In the genomic region with DNA sequence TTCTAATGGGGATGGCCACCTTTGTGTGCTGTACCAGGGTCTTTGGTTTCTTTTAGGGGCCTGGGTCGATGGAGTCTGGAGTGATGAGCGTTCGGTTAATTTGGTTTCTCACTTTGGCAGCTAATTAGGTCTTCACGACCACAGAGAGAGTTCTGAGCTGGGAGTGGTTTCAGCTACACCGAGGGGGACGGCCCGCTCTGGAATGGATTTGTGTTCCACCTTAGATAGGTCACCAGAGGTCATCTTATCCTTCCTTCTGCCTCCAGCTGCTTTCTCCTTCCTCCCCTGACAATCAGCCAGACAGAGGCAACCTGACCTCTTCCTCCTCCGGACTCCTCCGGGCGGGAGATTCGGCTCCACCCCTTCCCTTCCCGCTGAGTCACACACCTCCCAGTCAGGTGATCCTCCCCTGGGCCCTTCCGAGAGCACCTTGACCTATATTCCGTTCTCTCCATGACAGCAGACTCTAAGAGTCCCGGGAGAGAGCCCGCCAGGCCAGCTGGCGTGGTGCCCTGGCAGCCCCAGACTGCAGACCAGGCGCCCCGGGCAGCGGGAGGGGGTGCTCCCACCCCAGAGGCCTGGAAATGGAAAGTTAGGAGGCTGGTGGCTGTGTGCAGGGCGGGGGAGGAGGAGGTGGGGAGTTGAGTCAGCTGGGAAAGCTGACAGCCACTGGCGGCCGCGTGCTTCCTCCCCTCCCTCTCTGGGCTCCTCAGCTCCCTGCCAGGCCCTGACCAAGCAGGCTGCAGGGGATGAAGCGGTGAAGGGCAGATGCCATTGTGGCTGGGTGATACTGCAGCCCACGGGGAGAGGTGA, we compare ENCODE assay signal across 8 cellular contexts. TPM values are rescaled to one million over a fixed set of nuclear protein-coding genes. Genes with fewer than 3 reads are reported as not detected.
DNase-seq lines count a peak whose midpoint lies in the region; ATAC-seq and TF ChIP-seq lines count a peak whose summit lies in the region.

No MANE protein-coding gene starts in this region.

- 0 to 1% methylated on average over 25 to 26 of the region's 26 CpGs for WGBS in lower leg skin, 2 donors

- H3K4me3 ChIP-seq in lower leg skin (ENCODE audit: low read depth, poor library complexity, severe bottlenecking), result peak overlapping the region; percentile 33

- ATAC-seq in HG03432 (IDR thresholded peaks at IDR 0.05; ENCODE audit: unreplicated experiment), result peak; percentile 63

- TF ChIP-seq POLR2A in lower leg skin (IDR thresholded peaks at IDR 0.05), result no peak

- no peak for TF ChIP-seq CTCF in lower leg skin (IDR thresholded peaks at IDR 0.05)

- intact Hi-C loops in lower leg skin (cut with DNase I; ENCODE audit: low total_unique reads), result no loop called here

- peak; percentile 90 for DNase-seq in AG20443 (ENCODE audit: low spot score)
- peak; percentile 29 for DNase-seq in GM19238 (ENCODE audit: insufficient read length, low spot score)
- DNase-seq in NCI-H510A treated with DMSO at 0.1 percent for 48 hours (lab: John Stamatoyannopoulos, UW), result peak; percentile 96
- DNase-seq in activated CD4-positive, alpha-beta T cell treated with anti-CD3 and anti-CD28 coated beads, Interleukin-2, amount 50 U/mL, for 48 hours, result peak; percentile 64 to 69
- peak; percentile 81 for DNase-seq in ecto neural progenitor cell (ENCODE audit: low spot score)
- DNase-seq in lower leg skin (ENCODE audit: low spot score in 2 of 2), result peak; percentile 89 to 97
- peak; percentile 41 to 67 for DNase-seq in stimulated activated CD4-positive, alpha-beta T cell treated with anti-CD3 and anti-CD28 coated beads, Interleukin-4, amount 100 ng/mL, for 4 hours

RNA-seq across cellular contexts. Expression of a gene that starts 44.7 kb away (rescaled TPM):
- total RNA-seq in lower leg skin, result 10 to 100 TPM; 49.2 to 85.7 (median 67.7) TPM

RNA-seq across cellular contexts. Expression of a gene that starts 46.8 kb away (rescaled TPM):
- total RNA-seq in lower leg skin, result 10 to 100 TPM in 2 of 4 donors, 1 to 10 TPM in 2; 4.6 to 15.4 (median 10.0) TPM

Comparison
In these comparisons a context has a peak if more than half of its experiments do, and no peak if none do; other contexts are left out.
1. Peak in every context shown above with its lines: DNase-seq, ATAC-seq and H3K4me3 ChIP-seq.
2. DNase-seq: peak in every context shown above with its lines; median percentile 96 in NCI-H510A treated with DMSO at 0.1 percent for 48 hours; 93 in lower leg skin; 90 in AG20443; 81 in ecto neural progenitor cell; 66 in activated CD4-positive, alpha-beta T cell treated with anti-CD3 and anti-CD28 coated beads, Interleukin-2, amount 50 U/mL, for 48 hours; 54 in stimulated activated CD4-positive, alpha-beta T cell treated with anti-CD3 and anti-CD28 coated beads, Interleukin-4, amount 100 ng/mL, for 4 hours; 29 in GM19238.